19 cellular contexts compared by ENCODE assay signal in genomic region chr16:72987480-72987901, GRCh38.
DNase-seq lines count a peak whose midpoint lies in the region; ATAC-seq and TF ChIP-seq lines count a peak whose summit lies in the region.
"Had no signal": no experiment of that assay in that cellular context is flagged by ENCODE, and none has a peak within 500 bp of the region (broad histone marks: within the 10 kb centered on the region; RNA-seq: fewer than 3 reads in every experiment).

No MANE protein-coding gene starts in this region.

- BruUV-seq in MCF 10A (replicated peaks; lab: Mats Ljungman, UMichigan), result no TSS peak

- H3K9me3 Mint-ChIP-seq in MCF 10A (ENCODE audit: unreplicated experiment), result no peaks in the 10 kb centered on the region
- H3K9me3 Mint-ChIP-seq: activated naive CD8-positive, alpha-beta T cell treated with anti-CD3 and anti-CD28 coated beads, Interleukin-2, amount 50 U/mL, for 24 hours; activated T-helper 2 cell treated with anti-CD3 and anti-CD28 coated beads, Interferon-gamma antibody, Interleukin-2, Interleukin-4, amounts not matched to agents 10 μg/mL and 5 μg/mL and 100 μg/mL, durations not matched to agents 14 hours and 24 hours and 36 hours had no signal

- intact Hi-C loops in MCF 10A (cut with micrococcal nuclease), result loop anchor here (5.0 to 10.0 kb wide), 2 partner anchors 110 to 187 kb away; no protein-coding TSS in a partner anchor

- H3K36me3 Mint-ChIP-seq in MCF 10A (ENCODE audit: insufficient read depth, unreplicated experiment), result peaks cover 5% of the 10 kb centered on the region

- TF ChIP-seq RAD21 in liver (IDR thresholded peaks at IDR 0.05), result peak in 1 of 2 donors; percentile 25

- no peaks in the 10 kb centered on the region for H3K9me3 ChIP-seq in liver (ENCODE audit: control insufficient read depth in 4 of 4, low read length in 3 of 4)
- no peaks in the 10 kb centered on the region for H3K9me3 ChIP-seq in thoracic aorta
- H3K9me3 ChIP-seq: BE2C had no signal

- peaks cover 58% of the 10 kb centered on the region for H3K4me1 Mint-ChIP-seq in MCF 10A (ENCODE audit: insufficient read depth, unreplicated experiment)

- H3K4me3 ChIP-seq in liver (ENCODE audit: low read depth in 1 of 3, low read length in 3 of 3), result no peak overlapping the region
- no peak overlapping the region for H3K4me3 ChIP-seq in thoracic aorta
- H3K4me3 ChIP-seq: cardiac muscle cell, skin epidermis had no signal

- WGBS in liver, result 77% methylated on average over 3 of the region's 3 CpGs

- H3K27ac Mint-ChIP-seq in MCF 10A (ENCODE audit: low read depth, unreplicated experiment), result peak overlapping the region; percentile 95
- H3K27ac Mint-ChIP-seq: activated naive CD8-positive, alpha-beta T cell treated with anti-CD3 and anti-CD28 coated beads, Interleukin-2, amount 50 U/mL, for 24 hours; activated T-helper 2 cell treated with anti-CD3 and anti-CD28 coated beads, Interferon-gamma antibody, Interleukin-2, Interleukin-4, amounts not matched to agents 10 μg/mL and 5 μg/mL and 100 μg/mL, durations not matched to agents 14 hours and 24 hours and 36 hours had no signal

- no peak overlapping the region for H3K27ac ChIP-seq in liver (ENCODE audit: low read depth in 1 of 2, low read length in 2 of 2)
- peak overlapping the region; percentile 83 to 91 for H3K27ac ChIP-seq in thoracic aorta
- H3K27ac ChIP-seq: cardiac muscle cell, KMS-11, skin epidermis had no signal

- POLR2A ChIA-PET in MCF 10A (lab: Yijun Ruan, JAX), result interaction anchor here (0.7 to 5.3 kb wide), 13 partner anchors 9 to 1304 kb away, joined by 3 to 29 read pairs (median 4); partner anchors contain the start of gene ZFHX3

- peak overlapping the region; percentile 38 for H3K4me3 Mint-ChIP-seq in MCF 10A (ENCODE audit: unreplicated experiment)
- H3K4me3 Mint-ChIP-seq: activated naive CD8-positive, alpha-beta T cell treated with anti-CD3 and anti-CD28 coated beads, Interleukin-2, amount 50 U/mL, for 24 hours had no signal

- CTCF ChIA-PET in MCF 10A (lab: Yijun Ruan, JAX), result interaction anchor here (0.6 to 4.0 kb wide), 12 partner anchors 8 to 895 kb away, joined by 3 to 22 read pairs (median 4); partner anchors contain the start of gene ZFHX3

- H3K4me1 ChIP-seq in liver (ENCODE audit: control insufficient read depth in 4 of 4, insufficient read depth in 4 of 4, low read length in 3 of 4) (peaks cover 10 to 40% (median 18%) of the 10 kb centered on the region in 4 donors), thoracic aorta (ENCODE audit: control insufficient read depth in 1 of 2, low read depth in 2 of 2) (peaks cover 57 to 96% of the 10 kb centered on the region in 2 donors)

- H3K27me3 Mint-ChIP-seq in MCF 10A (ENCODE audit: insufficient read depth, unreplicated experiment), result no peaks in the 10 kb centered on the region
- H3K27me3 Mint-ChIP-seq: activated naive CD8-positive, alpha-beta T cell treated with anti-CD3 and anti-CD28 coated beads, Interleukin-2, amount 50 U/mL, for 24 hours had no signal

- no peaks in the 10 kb centered on the region for H3K36me3 ChIP-seq in liver (ENCODE audit: control insufficient read depth in 4 of 4, insufficient read depth in 3 of 4, low read depth in 1 of 4, low read length in 3 of 4)
- H3K36me3 ChIP-seq in thoracic aorta, result no peaks in the 10 kb centered on the region
- H3K36me3 ChIP-seq: BE2C, cardiac muscle cell had no signal

- no peak overlapping the region for H3K9ac ChIP-seq in liver (ENCODE audit: low read depth in 1 of 2, low read length in 2 of 2)
- H3K9ac ChIP-seq: KMS-11 had no signal

- DNase-seq in NCI-H146 (lab: John Stamatoyannopoulos, UW) (peak; percentile 67), MCF 10A (ENCODE audit: unreplicated experiment) (peak; percentile 93), thoracic aorta (ENCODE audit: low spot score) (no peak), A172 (ENCODE audit: low spot score) (no peak), SW 1271 (lab: John Stamatoyannopoulos, UW) (no peak)
- DNase-seq: activated CD4-positive, CD25-positive, alpha-beta regulatory T cell treated with anti-CD3 and anti-CD28 coated beads, Interleukin-2, amount 50 U/mL, for 72 hours; activated naive CD8-positive, alpha-beta T cell treated with anti-CD3 and anti-CD28 coated beads, Interleukin-2, amount 50 U/mL, for 24 hours; BE2C; NCI-H1048; SHP77 treated with DMSO at 0.1 percent for 48 hours; stimulated activated CD4-positive, alpha-beta T cell treated with anti-CD3 and anti-CD28 coated beads, Interleukin-4, amount 100 ng/mL, for 1 hour; T-helper 2 cell had no signal

- ATAC-seq in thoracic aorta (ENCODE audit: insufficient number of reproducible peaks, low FRiP score, low read depth), result no peak
- ATAC-seq in GM21447 (IDR thresholded peaks at IDR 0.05; ENCODE audit: unreplicated experiment), result no peak
- ATAC-seq: activated naive CD8-positive, alpha-beta T cell treated with anti-CD3 and anti-CD28 coated beads, Interleukin-2, amount 50 U/mL, for 24 hours; HCT116 had no signal

- H3K27me3 ChIP-seq in liver (ENCODE audit: control insufficient read depth in 4 of 4, insufficient read depth in 4 of 4, low read length in 3 of 4), result no peaks in the 10 kb centered on the region
- no peaks in the 10 kb centered on the region for H3K27me3 ChIP-seq in thoracic aorta (replicated peaks; ENCODE audit: insufficient read depth)
- H3K27me3 ChIP-seq: BE2C, cardiac muscle cell had no signal

- TF ChIP-seq CTCF in MCF 10A (IDR thresholded peaks at IDR 0.05; ENCODE audit: unreplicated experiment), result no peak
- no peak for TF ChIP-seq CTCF in liver (IDR thresholded peaks at IDR 0.05; ENCODE audit: low read depth, low read length, missing input control)
- TF ChIP-seq CTCF in thoracic aorta (IDR thresholded peaks at IDR 0.05), result no peak

TF ChIP-seq in liver, 16 proteins besides CTCF, POLR2A, EP300 and RAD21:
- TF ChIP-seq ATF3 (IDR thresholded peaks at IDR 0.05) (no peak), FOXA2 (IDR thresholded peaks at IDR 0.05) (peak; percentile 59), EGR1 (IDR thresholded peaks at IDR 0.05; ENCODE audit: low read depth in 2 of 2) (no peak), RXRA (IDR thresholded peaks at IDR 0.05) (peak; percentile 63 to 89), HNF4A (conservative IDR thresholded peaks at IDR 0.05) (no peak), MAX (IDR thresholded peaks at IDR 0.05) (no peak), YY1 (IDR thresholded peaks at IDR 0.05) (no peak)

Comparison
In these comparisons a context has a peak if more than half of its experiments do, and no peak if none do; other contexts are left out.
1. DNase-seq: peak in NCI-H146 (single experiment) and MCF 10A (single experiment); none in thoracic aorta (single experiment), A172 (single experiment) and SW 1271 (0 of 2).
2. H3K27ac ChIP-seq: peak in thoracic aorta (2 of 2); none in liver (0 of 2).